Comparison of ENCODE assay signal across 1 cellular context in genomic region chr2:65349863-65350262, GRCh38.
TF ChIP-seq lines count a peak whose summit lies in the region.

No MANE protein-coding gene starts in this region.

TF ChIP-seq in K562, 482 proteins besides CTCF, POLR2A, EP300 and RAD21 (continued from another document and continues in another):
- TF ChIP-seq ARID4B (CRISPR knock-in tag; IDR thresholded peaks at IDR 0.05) (no peak), TRIM24 (IDR thresholded peaks at IDR 0.05) (peak in 1 of 2 experiments; percentile 26; a peak in 1 of 4 replicates), ARID1B (IDR thresholded peaks at IDR 0.05) (0 out of 2 replicates have a peak, but pooled peaks have one; percentile 31), STAG1 (CRISPR knock-in tag; IDR thresholded peaks at IDR 0.05; ENCODE audit: borderline replicate concordance) (no peak), NCOR1 (IDR thresholded peaks at IDR 0.05) (no peak; the same call in 1 of the 2 replicates), SMARCA4 (IDR thresholded peaks at IDR 0.05) (0 out of 2 replicates have a peak, but pooled peaks have one; percentile 31), ZNF507 (tag; conservative IDR thresholded peaks at IDR 0.05) (no peak), SMARCE1 (IDR thresholded peaks at IDR 0.05) (no peak), CREBBP (IDR thresholded peaks at IDR 0.05; ENCODE audit: low read depth, low read length) (no peak), NR2C2 (CRISPR knock-in tag; IDR thresholded peaks at IDR 0.05) (no peak), NR2C2 (tag; IDR thresholded peaks at IDR 0.05) (no peak), ZBTB33 (CRISPR knock-in tag; IDR thresholded peaks at IDR 0.05) (no peak), PKNOX1 (IDR thresholded peaks at IDR 0.05) (no peak), ZNF639 (CRISPR knock-in tag; conservative IDR thresholded peaks at IDR 0.05 in 1 of 2, IDR thresholded peaks at IDR 0.05 in 1 of 2) (no peak), ZNF318 (IDR thresholded peaks at IDR 0.05; ENCODE audit: borderline replicate concordance in 1 of 2, low read depth in 1 of 2) (no peak), AFF4 (CRISPR knock-in tag; IDR thresholded peaks at IDR 0.05) (no peak), DPF2 (IDR thresholded peaks at IDR 0.05) (peak; percentile 31; the same call in 1 of the 2 replicates), GABPB2 (CRISPR knock-in tag; conservative IDR thresholded peaks at IDR 0.05) (no peak), KAT8 (IDR thresholded peaks at IDR 0.05; ENCODE audit: low read depth) (no peak), MTA3 (IDR thresholded peaks at IDR 0.05; ENCODE audit: borderline replicate concordance) (no peak), HDGF (IDR thresholded peaks at IDR 0.05) (no peak), RBM39 (optimal IDR thresholded peaks at IDR 0.05; ENCODE audit: low read depth, low read length) (no peak), YY1 (IDR thresholded peaks at IDR 0.05; ENCODE audit: borderline replicate concordance in 1 of 3, control insufficient read depth in 1 of 3, extremely low read depth in 1 of 3, insufficient read depth in 3 of 3, insufficient read length in 1 of 3, insufficient replicate concordance in 2 of 3, low read depth in 1 of 3, low read length in 2 of 3) (no peak), SIN3A (IDR thresholded peaks at IDR 0.05; ENCODE audit: borderline replicate concordance in 2 of 2, control insufficient read depth in 1 of 2, low read depth in 2 of 2, low read length in 2 of 2) (no peak), GTF2A2 (tag; IDR thresholded peaks at IDR 0.05) (no peak), FOXM1 (IDR thresholded peaks at IDR 0.05; ENCODE audit: low read depth) (peak; percentile 12; the same call in 1 of the 2 replicates), FOXM1 (CRISPR knock-in tag; IDR thresholded peaks at IDR 0.05; ENCODE audit: low read depth) (no peak), PHTF2 (CRISPR knock-in tag; IDR thresholded peaks at IDR 0.05) (no peak), HMBOX1 (IDR thresholded peaks at IDR 0.05) (no peak; the same call in 1 of the 2 replicates)
